Comparison of ENCODE assay signal across 25 cellular contexts in genomic region chr4:4752025-4752424, GRCh38.
"Had no signal": no experiment of that assay in that cellular context is flagged by ENCODE, and none has a peak within 500 bp of the region (broad histone marks: within the 10 kb centered on the region; RNA-seq: fewer than 3 reads in every experiment).

No MANE protein-coding gene starts in this region.

- H3K4me1 Mint-ChIP-seq: activated CD4-positive, alpha-beta memory T cell treated with anti-CD3 and anti-CD28 coated beads, Interleukin-2, amount 10 ng/mL, durations not matched to agents 7 days and 5 days; naive thymus-derived CD4-positive, alpha-beta T cell had no signal

- H3K4me3 Mint-ChIP-seq: activated CD4-positive, alpha-beta memory T cell treated with anti-CD3 and anti-CD28 coated beads, Interleukin-2, amount 10 ng/mL, durations not matched to agents 7 days and 5 days; activated naive CD8-positive, alpha-beta T cell; T-helper 1 cell treated with Interleukin-12 subunit alpha and Interleukin-12 subunit beta and Interleukin-4 antibody, amounts not matched to agents 30 μg/mL and 1 μg/mL, for 36 hours had no signal

- FAIRE-seq: kidney, TTC549 had no signal

- H3K27me3 Mint-ChIP-seq: activated naive CD8-positive, alpha-beta T cell had no signal

- DNase-seq: activated CD4-positive, alpha-beta memory T cell treated with anti-CD3 and anti-CD28 coated beads, Interleukin-2, amount 10 ng/mL, durations not matched to agents 7 days and 5 days; activated CD4-positive, alpha-beta T cell treated with anti-CD3 and anti-CD28 coated beads for 48 hours; activated T-cell treated with anti-CD3 and anti-CD28 coated beads, Interleukin-2, amount 50 U/mL, for 48 hours; anterior cingulate cortex; cerebellar nuclear complex; colonic mucosa; effector CD8-positive, alpha-beta T cell; erythroblast; head of caudate nucleus; hippocampal formation; kidney; midbrain; naive thymus-derived CD4-positive, alpha-beta T cell; SK-N-SH; stimulated activated naive CD4-positive, alpha-beta T cell; SW 1271; T-helper 9 cell; uterus; WERI-Rb-1 had no signal

- H3K27ac Mint-ChIP-seq: activated CD4-positive, alpha-beta memory T cell treated with anti-CD3 and anti-CD28 coated beads, Interleukin-2, amount 10 ng/mL, durations not matched to agents 7 days and 5 days; activated naive CD8-positive, alpha-beta T cell; activated T-helper 2 cell treated with anti-CD3 and anti-CD28 coated beads, Interferon-gamma antibody, Interleukin-2, Interleukin-4, amounts not matched to agents 10 μg/mL and 5 μg/mL and 100 μg/mL, durations not matched to agents 14 hours and 24 hours and 36 hours; naive thymus-derived CD4-positive, alpha-beta T cell; T-helper 1 cell treated with Interleukin-12 subunit alpha and Interleukin-12 subunit beta and Interleukin-4 antibody, amounts not matched to agents 30 μg/mL and 1 μg/mL, for 36 hours had no signal

- H3K27me3 ChIP-seq: colonic mucosa, tibial nerve, uterus had no signal

- H3K4me3 ChIP-seq: colonic mucosa, skin epidermis, tibial nerve, uterus had no signal

- H3K36me3 ChIP-seq: colonic mucosa, tibial nerve, uterus, WERI-Rb-1 had no signal
